In genomic region chr13:51770681-51771417, GRCh38 we compare ENCODE assay signal across 15 cellular contexts. TPM values are rescaled to one million over a fixed set of nuclear protein-coding genes. Genes with fewer than 3 reads are reported as not detected.
A peak's percentile ranks its signal among the peaks of the same experiment; 100 is the strongest.
DNase-seq lines count a peak whose midpoint lies in the region; ATAC-seq, FAIRE-seq and TF ChIP-seq lines count a peak whose summit lies in the region.
"Had no signal": no experiment of that assay in that cellular context is flagged by ENCODE, and none has a peak within 500 bp of the region (broad histone marks: within the 10 kb centered on the region; RNA-seq: fewer than 3 reads in every experiment).

No MANE protein-coding gene starts in this region.

- H2AFZ ChIP-seq in smooth muscle cell (ENCODE audit: low read depth) = no peak overlapping the region

- no peak overlapping the region for H3K4me2 ChIP-seq in smooth muscle cell
- H3K4me2 ChIP-seq: BLaER1 treated with 17β-estradiol and CSF1 and Interleukin-3, amounts not matched to agents 10 nM and 100 nM had no signal

- TF ChIP-seq CTCF in pancreas (IDR thresholded peaks at IDR 0.05) (no peak), smooth muscle cell (IDR thresholded peaks at IDR 0.05; ENCODE audit: borderline replicate concordance, insufficient read depth, poor library complexity, severe bottlenecking) (no peak)

- intact Hi-C loops in pancreas (cut with DNase I) = no loop called here

- H3K9ac ChIP-seq in smooth muscle cell (ENCODE audit: low read depth) = no peak overlapping the region
- H3K9ac ChIP-seq: BLaER1 treated with 17β-estradiol and CSF1 and Interleukin-3, amounts not matched to agents 10 nM and 100 nM had no signal

- ATAC-seq in HG02870 (IDR thresholded peaks at IDR 0.05; ENCODE audit: unreplicated experiment) (peak; percentile 98), pancreas (peak; percentile 66 to 80 (median 68)), GM19035 (IDR thresholded peaks at IDR 0.05; ENCODE audit: unreplicated experiment) (no peak), GM19463 (IDR thresholded peaks at IDR 0.05; ENCODE audit: unreplicated experiment) (no peak)

- H3F3A ChIP-seq in smooth muscle cell (ENCODE audit: low read depth) = peaks cover 4% of the 10 kb centered on the region

- no peaks in the 10 kb centered on the region for H3K79me2 ChIP-seq in smooth muscle cell (ENCODE audit: low read depth)

- H3K4me3 ChIP-seq in pancreas (peak overlapping the region in 1 of 4 donors; percentile 25), smooth muscle cell (no peak overlapping the region)
- H3K4me3 ChIP-seq: BLaER1 treated with 17β-estradiol and CSF1 and Interleukin-3, amounts not matched to agents 10 nM and 100 nM had no signal

- H3K27ac ChIP-seq in caudate nucleus (ENCODE audit: low read depth, low read length) (peak overlapping the region; percentile 81), pancreas (peak overlapping the region; percentile 84 to 93 (median 90)), smooth muscle cell (ENCODE audit: low read depth) (no peak overlapping the region)
- H3K27ac ChIP-seq: BLaER1 treated with 17β-estradiol and CSF1 and Interleukin-3, amounts not matched to agents 10 nM and 100 nM had no signal

- H3K9me3 ChIP-seq in pancreas (no peaks in the 10 kb centered on the region), smooth muscle cell (replicated peaks; ENCODE audit: low read depth) (no peaks in the 10 kb centered on the region)
- H3K9me3 ChIP-seq: BLaER1 treated with 17β-estradiol and CSF1 and Interleukin-3, amounts not matched to agents 10 nM and 100 nM had no signal

- WGBS in pancreas, 2 donors = 24 to 25% methylated on average over 11 of the region's 11 CpGs
- 88% methylated on average over 11 of the region's 11 CpGs for WGBS in smooth muscle cell (ENCODE audit: low lambda C conversion rate)

- H4K20me1 ChIP-seq in smooth muscle cell (ENCODE audit: low read depth) = no peaks in the 10 kb centered on the region

- H3K27me3 ChIP-seq in pancreas (no peaks in the 10 kb centered on the region), smooth muscle cell (ENCODE audit: low read depth) (no peaks in the 10 kb centered on the region)
- H3K27me3 ChIP-seq: BLaER1 treated with 17β-estradiol and CSF1 and Interleukin-3, amounts not matched to agents 10 nM and 100 nM had no signal

- peak; percentile 91 for DNase-seq in DMS53 (lab: John Stamatoyannopoulos, UW)
- peak in 1 of 61 donors; percentile 58 for DNase-seq in caudate nucleus (lab: John Stamatoyannopoulos, UW)
- peak in 4 of 6 donors; percentile 47 to 74 (median 70) for DNase-seq in pancreas
- no peak for DNase-seq in HK-2 (ENCODE audit: unreplicated experiment)
- DNase-seq in smooth muscle cell (lab: John Stamatoyannopoulos, UW; ENCODE audit: unreplicated experiment) = no peak
- DNase-seq: activated CD4-positive, alpha-beta T cell treated with anti-CD3 and anti-CD28 coated beads, Interleukin-2, amount 10 ng/mL, durations not matched to agents 24 days and 14 days; activated gamma-delta T cell; cortex of kidney; NCI-H146; NK-92 treated with Interleukin-12 subunit alpha and Interleukin-12 subunit beta, amount 100 ng/mL, for 24 hours had no signal

- H3K36me3 ChIP-seq in pancreas (peaks cover 0 to 8% (median 0%) of the 10 kb centered on the region in 3 donors), smooth muscle cell (ENCODE audit: low read depth) (no peaks in the 10 kb centered on the region)

- H3K4me1 ChIP-seq in pancreas (peaks cover 31 to 38% (median 35%) of the 10 kb centered on the region in 3 donors), smooth muscle cell (ENCODE audit: low read depth) (no peaks in the 10 kb centered on the region)
- H3K4me1 ChIP-seq: BLaER1 treated with 17β-estradiol and CSF1 and Interleukin-3, amounts not matched to agents 10 nM and 100 nM had no signal

- FAIRE-seq in pancreas (lab: Jason Lieb, UNC) = no peak
- FAIRE-seq: G401.6 had no signal

RNA-seq across cellular contexts. Expression of gene DHRS12, which starts 33.1 kb away (rescaled TPM):
- total RNA-seq in pancreas (10 to 100 TPM; 13.8 to 34.6 (median 22.9) TPM), smooth muscle cell (4.3 and 5.7 TPM in 2 replicates)
- polyA plus RNA-seq in pancreas (10 to 100 TPM; 31.3 to 39.4 TPM), smooth muscle cell (9.8 and 9.9 TPM in 2 replicates)

Comparison
In these comparisons a context has a peak if more than half of its experiments do, and no peak if none do; other contexts are left out.
1. DNase-seq: peak in DMS53 (single experiment) and pancreas (4 of 6); none in HK-2 (single experiment) and smooth muscle cell (single experiment).
2. ATAC-seq: peak in HG02870 (single experiment) and pancreas (4 of 4); none in GM19035 (single experiment) and GM19463 (single experiment).